In the genomic region with DNA sequence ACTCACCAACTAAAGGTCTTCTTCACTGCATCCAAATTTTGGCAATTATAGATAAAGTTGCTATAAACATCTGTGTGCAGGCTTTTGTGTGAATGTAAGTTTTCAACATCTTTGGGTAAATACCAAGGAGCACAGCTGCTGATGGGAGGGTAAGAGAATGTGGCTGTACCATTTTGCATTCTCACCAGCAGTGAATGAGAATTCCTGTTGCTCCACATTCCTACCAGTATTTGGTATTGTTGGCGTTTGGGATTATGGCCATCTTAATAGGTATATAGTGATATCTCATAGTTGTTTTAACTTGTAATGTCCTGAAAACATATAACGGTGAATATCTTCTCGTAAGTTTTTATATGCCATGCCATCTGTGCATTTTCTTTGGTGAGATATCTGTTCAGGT, we compare ENCODE assay signal across 20 cellular contexts.
A peak's percentile ranks its signal among the peaks of the same experiment; 100 is the strongest.
DNase-seq lines count a peak whose midpoint lies in the region; ATAC-seq, FAIRE-seq and TF ChIP-seq lines count a peak whose summit lies in the region.
"Had no signal": no experiment of that assay in that cellular context is flagged by ENCODE, and none has a peak within 500 bp of the region (broad histone marks: within the 10 kb centered on the region; RNA-seq: fewer than 3 reads in every experiment).

No MANE protein-coding gene starts in this region.

- FAIRE-seq in H1 (lab: Jason Lieb, UNC), result no peak
- FAIRE-seq: GM12891, GM18507, H54 had no signal

- no peaks in the 10 kb centered on the region for H3K23me2 ChIP-seq in H1 (ENCODE audit: low read depth, low read length)

- H3K18ac ChIP-seq in H1 (ENCODE audit: extremely low read depth, low read length) (no peak overlapping the region), mesendoderm (ENCODE audit: low read length) (no peak overlapping the region)

- H2AK5ac ChIP-seq in H1 (ENCODE audit: low read depth, low read length) (no peak overlapping the region), mesendoderm (ENCODE audit: low read length) (no peak overlapping the region)

- ATAC-seq in Panc1, result no peak
- no peak for ATAC-seq in HG02938 (IDR thresholded peaks at IDR 0.05; ENCODE audit: unreplicated experiment)
- ATAC-seq: CD8-positive, alpha-beta T cell had no signal

- H4K91ac ChIP-seq in H1 (replicated peaks; ENCODE audit: insufficient read length, low read length), result no peak overlapping the region

- TF ChIP-seq CTCF in Panc1 (IDR thresholded peaks at IDR 0.05) (no peak), H1 (IDR thresholded peaks at IDR 0.05; ENCODE audit: control extremely low read depth in 1 of 3, insufficient read depth in 1 of 3, low read depth in 1 of 3, low read length in 3 of 3) (no peak)

- H3K27me3 ChIP-seq in Panc1 (ENCODE audit: control insufficient read depth, insufficient read depth, low read length) (no peaks in the 10 kb centered on the region), H1 (replicated peaks in 1 of 4; ENCODE audit: control insufficient read depth in 3 of 4, extremely low read depth in 1 of 4, insufficient read depth in 3 of 4, low read length in 3 of 4) (no peaks in the 10 kb centered on the region), mesendoderm (ENCODE audit: insufficient read depth, low read length, poor library complexity) (no peaks in the 10 kb centered on the region)
- H3K27me3 ChIP-seq: BLaER1 had no signal

- H3K4me2 ChIP-seq in H1 (ENCODE audit: insufficient read depth in 1 of 2, low read depth in 2 of 2, low read length in 2 of 2) (no peak overlapping the region), mesendoderm (ENCODE audit: low read length) (no peak overlapping the region)
- H3K4me2 ChIP-seq: BLaER1 had no signal

- WGBS in H1 (ENCODE audit: extremely low coverage in 1 of 2, insufficient coverage in 1 of 2, insufficient read length in 1 of 2, insufficient replicate concordance in 2 of 2, low coverage in 1 of 2, low lambda C conversion rate in 2 of 2, missing lambda C conversion rate in 1 of 2), 2 experiments, result 94% methylated on average over 3 of the region's 3 CpGs; no CpG with 5 or more reads in 1 of the 2 experiments
- no CpG with 5 or more reads among the region's 3 CpGs for WGBS in mesendoderm (ENCODE audit: extremely low coverage, insufficient coverage, low lambda C conversion rate)

- no peak overlapping the region for H3K27ac ChIP-seq in Panc1 (ENCODE audit: low read length)
- no peak overlapping the region for H3K27ac ChIP-seq in H1 (ENCODE audit: low read depth, low read length)
- no peak overlapping the region for H3K27ac ChIP-seq in mesendoderm (ENCODE audit: low read depth, low read length)
- H3K27ac ChIP-seq: BLaER1, C4-2B had no signal

- H3K4me1 ChIP-seq in Panc1 (ENCODE audit: control insufficient read depth, insufficient read depth, low read length) (peaks cover 4% of the 10 kb centered on the region; the same call in 1 of the 2 replicates), H1 (replicated peaks in 1 of 4; ENCODE audit: control insufficient read depth in 3 of 4, insufficient read depth in 4 of 4, low read length in 3 of 4) (no peaks in the 10 kb centered on the region), mesendoderm (ENCODE audit: control insufficient read depth, low read depth, low read length) (no peaks in the 10 kb centered on the region)
- H3K4me1 ChIP-seq: BLaER1, HAP-1 had no signal

- POLR2A ChIA-PET in Panc1 (lab: Charles Lee) (no interaction called here), H1 (lab: Charles Lee; ENCODE audit: partially characterized antibody) (no interaction called here)

- TF ChIP-seq POLR2A in H1 (IDR thresholded peaks at IDR 0.05; ENCODE audit: control extremely low read depth in 1 of 2, low read depth in 2 of 2, low read length in 2 of 2), result no peak

- H3K56ac ChIP-seq in H1 (replicated peaks; ENCODE audit: insufficient read length, low read depth, low read length) (no peak overlapping the region), mesendoderm (ENCODE audit: low read length) (no peak overlapping the region)

- TSS peak; percentile 43 for BruUV-seq in Panc1 (replicated peaks; lab: Mats Ljungman, UMichigan)

- no peak overlapping the region for H2AFZ ChIP-seq in H1 (ENCODE audit: low read length)

- H3K79me1 ChIP-seq in H1 (ENCODE audit: low read depth, low read length) (no peaks in the 10 kb centered on the region), mesendoderm (ENCODE audit: low read length) (no peaks in the 10 kb centered on the region)

- TF ChIP-seq RAD21 in H1 (IDR thresholded peaks at IDR 0.05 in 1 of 2, conservative IDR thresholded peaks at IDR 0.05 in 1 of 2; ENCODE audit: low read depth in 2 of 2, low read length in 2 of 2), result no peak

- no peak overlapping the region for H2BK20ac ChIP-seq in H1 (ENCODE audit: low read length)

- intact Hi-C loops in Panc1 (cut with micrococcal nuclease; ENCODE audit: unreplicated experiment), result no loop called here

- H3K23ac ChIP-seq in H1 (ENCODE audit: insufficient read length) (no peak overlapping the region), mesendoderm (ENCODE audit: low read length) (no peak overlapping the region)

- H2BK5ac ChIP-seq in H1 (ENCODE audit: low read depth, low read length) (no peak overlapping the region), mesendoderm (ENCODE audit: low read length) (no peak overlapping the region)

- CTCF ChIA-PET in Panc1 (lab: Charles Lee) (no interaction called here), H1 (lab: Charles Lee; ENCODE audit: partially characterized antibody) (no interaction called here)

- in situ Hi-C loops in Panc1 (cut with HindIII; ENCODE audit: low pct_unique_long_range_greater_than_20kb, low sequenced_read_pairs) (no loop called here), G401 (cut with HindIII; ENCODE audit: low sequenced_read_pairs) (no loop called here)

- no peak overlapping the region for H3K14ac ChIP-seq in H1 (ENCODE audit: insufficient read length)

- H3K9ac ChIP-seq in H1 (replicated peaks in 1 of 4; ENCODE audit: extremely low read depth in 1 of 4, low read depth in 3 of 4, low read length in 3 of 4), result no peak overlapping the region
- H3K9ac ChIP-seq in mesendoderm (ENCODE audit: low read length), result no peak overlapping the region
- H3K9ac ChIP-seq: BLaER1 had no signal

- no peak overlapping the region for H2BK12ac ChIP-seq in H1 (ENCODE audit: low read depth, low read length)

- H3K4ac ChIP-seq in H1 (replicated peaks; ENCODE audit: insufficient read length, low read depth, low read length), result no peak overlapping the region
- H3K4ac ChIP-seq in mesendoderm (ENCODE audit: low read depth, low read length), result no peak overlapping the region

- H2BK120ac ChIP-seq in H1 (replicated peaks; ENCODE audit: low read depth, low read length) (no peak overlapping the region), mesendoderm (ENCODE audit: low read depth, low read length) (no peak overlapping the region)

- H2BK15ac ChIP-seq in H1 (ENCODE audit: low read length) (no peak overlapping the region), mesendoderm (replicated peaks; ENCODE audit: low read depth) (no peak overlapping the region)

- H4K20me1 ChIP-seq in H1 (replicated peaks in 1 of 2; ENCODE audit: control insufficient read depth in 1 of 2, insufficient read depth in 2 of 2, low read length in 2 of 2), result no peaks in the 10 kb centered on the region
- H4K20me1 ChIP-seq: BLaER1 had no signal

- H3K79me2 ChIP-seq in H1 (ENCODE audit: control insufficient read depth in 1 of 2, insufficient read depth in 2 of 2, low read length in 2 of 2) (no peaks in the 10 kb centered on the region), mesendoderm (ENCODE audit: control insufficient read depth, insufficient read depth, low read length) (no peaks in the 10 kb centered on the region)

- H3K36me3 ChIP-seq in Panc1 (ENCODE audit: control insufficient read depth, insufficient read depth, low read length), result no peaks in the 10 kb centered on the region
- no peaks in the 10 kb centered on the region for H3K36me3 ChIP-seq in H1 (ENCODE audit: control insufficient read depth in 2 of 4, insufficient read depth in 4 of 4, low read length in 3 of 4)
- H3K36me3 ChIP-seq in mesendoderm (ENCODE audit: control insufficient read depth, insufficient read depth, low read length), result no peaks in the 10 kb centered on the region

- no peak overlapping the region for H4K5ac ChIP-seq in H1 (ENCODE audit: insufficient read length, low read depth, low read length)
- H4K5ac ChIP-seq in mesendoderm (ENCODE audit: low read length), result no peak overlapping the region

- no peaks in the 10 kb centered on the region for H3K9me3 ChIP-seq in Panc1 (ENCODE audit: control insufficient read depth, insufficient read depth, low read depth, low read length)
- H3K9me3 ChIP-seq in H1 (ENCODE audit: insufficient read depth in 2 of 2, low read depth in 1 of 2, low read length in 1 of 2), result no peaks in the 10 kb centered on the region
- H3K9me3 ChIP-seq: BLaER1, Caco-2 had no signal

- H4K8ac ChIP-seq in H1 (ENCODE audit: extremely low read depth, insufficient read depth, low read length) (no peak overlapping the region), mesendoderm (ENCODE audit: low read depth, low read length) (no peak overlapping the region)

- no peak for TF ChIP-seq EP300 in H1 (IDR thresholded peaks at IDR 0.05; ENCODE audit: borderline replicate concordance in 1 of 2, low read depth in 2 of 2, low read length in 2 of 2)

- H3K4me3 ChIP-seq in Panc1 (ENCODE audit: low read depth in 2 of 2, low read length in 2 of 2) (no peak overlapping the region), H1 (ENCODE audit: extremely low read depth in 1 of 4, insufficient read depth in 2 of 4, low read depth in 3 of 4, low read length in 4 of 4) (no peak overlapping the region), mesendoderm (ENCODE audit: low read length) (no peak overlapping the region)
- H3K4me3 ChIP-seq: BLaER1, HAP-1 had no signal

- DNase-seq in Panc1 (ENCODE audit: low read depth, low spot score) (no peak), H1 (ENCODE audit: low read depth in 1 of 2, low spot score in 2 of 2) (no peak), mesendoderm (peak; percentile 26), G401 (ENCODE audit: low spot score) (no peak), pons (ENCODE audit: low spot score) (no peak)
- no peak for DNase-seq in stimulated activated CD4-positive, alpha-beta T cell treated with anti-CD3 and anti-CD28 coated beads, Interleukin-2, amount 100 ng/mL, for 48 hours
- DNase-seq: CD4-positive, CD25-positive, alpha-beta regulatory T cell; CD8-positive, alpha-beta T cell; DMS153; DND-41; GDM1; HFFc6 had no signal

TF ChIP-seq in H1, 55 proteins besides CTCF, POLR2A, EP300 and RAD21:
- TF ChIP-seq TEAD4 (IDR thresholded peaks at IDR 0.05; ENCODE audit: low read depth, low read length) (peak; percentile 44; the same call in 1 of the 2 replicates), SIRT6 (IDR thresholded peaks at IDR 0.05; ENCODE audit: low read length) (no peak), SIX5 (IDR thresholded peaks at IDR 0.05; ENCODE audit: low read depth, low read length) (no peak), CHD2 (IDR thresholded peaks at IDR 0.05; ENCODE audit: low read length) (no peak), CBX5 (IDR thresholded peaks at IDR 0.05; ENCODE audit: low read depth, low read length) (no peak)
